8 cellular contexts compared by ENCODE assay signal in the genomic region with DNA sequence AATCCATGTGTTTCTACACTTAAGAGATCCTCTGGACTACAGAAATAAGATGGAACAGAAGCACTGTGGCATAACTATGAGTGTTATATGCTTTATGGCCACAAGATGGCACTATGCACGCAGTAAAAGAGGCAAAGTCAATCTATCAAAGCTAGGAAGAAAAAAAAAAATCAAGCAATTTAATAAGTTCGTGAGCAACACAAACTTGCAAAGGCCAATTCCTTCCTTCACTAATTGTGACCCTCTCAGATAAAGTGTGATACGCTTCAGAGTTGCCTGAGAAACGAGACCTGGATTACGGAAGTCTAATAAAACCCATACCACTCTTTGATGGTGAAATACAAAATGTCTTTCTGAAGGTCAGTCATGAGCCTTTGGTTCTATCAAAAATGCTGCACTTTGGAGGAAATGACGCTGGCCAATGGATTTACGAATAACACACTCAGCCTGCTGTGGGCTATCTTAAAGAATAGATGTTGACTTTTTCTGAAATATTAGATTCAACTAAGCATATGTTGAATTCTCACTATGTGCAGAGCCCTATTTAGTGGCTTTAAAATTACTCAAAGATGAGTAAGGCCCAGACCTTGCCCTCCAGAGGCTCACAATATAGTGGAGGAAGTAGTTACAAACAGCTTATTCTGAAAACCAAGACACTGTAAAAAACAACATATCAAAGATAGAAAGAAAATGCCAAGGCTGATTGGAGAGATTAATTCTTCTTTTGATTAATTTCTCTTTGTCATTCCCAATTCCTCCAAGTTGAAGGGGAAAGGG. TPM values are rescaled to one million over a fixed set of nuclear protein-coding genes. Genes with fewer than 3 reads are reported as not detected.
DNase-seq lines count a peak whose midpoint lies in the region; ATAC-seq and TF ChIP-seq lines count a peak whose summit lies in the region.

No MANE protein-coding gene starts in this region.

- peak in 3 of 5 donors; percentile 22 to 51 (median 31) for DNase-seq in CD8-positive, alpha-beta memory T cell
- DNase-seq in NCI-H82 (lab: John Stamatoyannopoulos, UW), result peak; percentile 74
- peak; percentile 73 for DNase-seq in amniotic epithelial cell (ENCODE audit: low read depth)
- no peak for DNase-seq in left ventricle myocardium superior
- peak; percentile 37 for DNase-seq in retinal pigment epithelial cell (ENCODE audit: low read depth)
- no peak for DNase-seq in activated CD4-positive, CD25-positive, alpha-beta regulatory T cell (lab: John Stamatoyannopoulos, UW)

- no peaks in the 10 kb centered on the region for H3K36me3 ChIP-seq in CD8-positive, alpha-beta memory T cell (ENCODE audit: insufficient read depth, low read length)

- no peak overlapping the region for H3K4me3 Mint-ChIP-seq in CD8-positive, alpha-beta memory T cell

- H3K27ac Mint-ChIP-seq in CD8-positive, alpha-beta memory T cell, result no peak overlapping the region

- H3K4me3 ChIP-seq in CD8-positive, alpha-beta memory T cell (ENCODE audit: low read length), result no peak overlapping the region
- no peak overlapping the region for H3K4me3 ChIP-seq in retinal pigment epithelial cell (ENCODE audit: low read length)

- ATAC-seq in GM18519 (IDR thresholded peaks at IDR 0.05; ENCODE audit: low FRiP score, unreplicated experiment), result peak; percentile 62
- peak; percentile 79 for ATAC-seq in HG03342 (IDR thresholded peaks at IDR 0.05; ENCODE audit: unreplicated experiment)
- peak; percentile 61 for ATAC-seq in left ventricle myocardium superior

- POLR2A ChIA-PET in CD8-positive, alpha-beta memory T cell (lab: Charles Lee), result no interaction called here

- peaks cover 0 to 2% (median 0%) of the 10 kb centered on the region in 5 donors for H3K9me3 Mint-ChIP-seq in CD8-positive, alpha-beta memory T cell

- intact Hi-C loops in left ventricle myocardium superior (cut with micrococcal nuclease), result loop anchor here (5.0 kb wide), 3 partner anchors 166 to 421 kb away; no protein-coding TSS in a partner anchor

- no peaks in the 10 kb centered on the region for H3K27me3 ChIP-seq in CD8-positive, alpha-beta memory T cell (ENCODE audit: insufficient read depth, low read length, poor library complexity, severe bottlenecking)

- no peaks in the 10 kb centered on the region for H3K9me3 ChIP-seq in CD8-positive, alpha-beta memory T cell (ENCODE audit: low read length)

- H3K4me1 ChIP-seq in CD8-positive, alpha-beta memory T cell (ENCODE audit: insufficient read depth, low read length), result no peaks in the 10 kb centered on the region

- peaks cover 0 to 2% (median 0%) of the 10 kb centered on the region in 3 donors for H3K4me1 Mint-ChIP-seq in CD8-positive, alpha-beta memory T cell

- peaks cover 8 to 28% of the 10 kb centered on the region in 2 donors for H3K27me3 Mint-ChIP-seq in CD8-positive, alpha-beta memory T cell

- no peak overlapping the region for H3K27ac ChIP-seq in CD8-positive, alpha-beta memory T cell (ENCODE audit: low read depth, low read length)

- CTCF ChIA-PET in CD8-positive, alpha-beta memory T cell (lab: Charles Lee), result interaction anchor here (0.6 to 2.8 kb wide), 6 partner anchors 9 to 168 kb away, joined by 3 to 10 read pairs (median 4); no protein-coding TSS in a partner anchor

- H3K36me3 Mint-ChIP-seq in CD8-positive, alpha-beta memory T cell, result no peaks in the 10 kb centered on the region

- peak; percentile 76 for TF ChIP-seq CTCF in retinal pigment epithelial cell (conservative IDR thresholded peaks at IDR 0.05; ENCODE audit: low read depth, low read length)

RNA-seq across cellular contexts. Expression of a gene that starts 35.5 kb away (rescaled TPM):
- total RNA-seq in CD8-positive, alpha-beta memory T cell, result not detected
- polyA plus RNA-seq in CD8-positive, alpha-beta memory T cell, result not detected
- total RNA-seq in left ventricle myocardium superior, result not detected

RNA-seq across cellular contexts. Expression of a gene that starts 58.2 kb away (rescaled TPM):
- total RNA-seq in CD8-positive, alpha-beta memory T cell, result under 1 TPM; 0.07 to 0.09 TPM
- 0.03 TPM for polyA plus RNA-seq in CD8-positive, alpha-beta memory T cell
- 49.6 TPM for total RNA-seq in left ventricle myocardium superior

Comparison
In these comparisons a context has a peak if more than half of its experiments do, and no peak if none do; other contexts are left out.
1. DNase-seq: peak in CD8-positive, alpha-beta memory T cell (3 of 5), NCI-H82 (single experiment), amniotic epithelial cell (single experiment) and retinal pigment epithelial cell (single experiment); none in left ventricle myocardium superior (single experiment) and activated CD4-positive, CD25-positive, alpha-beta regulatory T cell (0 of 4).
2. RNA of a gene that starts 58.2 kb away (total RNA-seq): 49.6 TPM in left ventricle myocardium superior (single experiment); 0.07 to 0.09 TPM in CD8-positive, alpha-beta memory T cell; every median in the first group is over 10 times any median in the second.
3. Peak in every context shown above with its lines, with median percentiles within 50 percentile points of each other: ATAC-seq.